ENCODE assay signal across 8 cellular contexts in genomic region chr5:43043400-43043756, GRCh38. TPM values are rescaled to one million over a fixed set of nuclear protein-coding genes. Genes with fewer than 3 reads are reported as not detected.
A peak's percentile ranks its signal among the peaks of the same experiment; 100 is the strongest.
DNase-seq lines count a peak whose midpoint lies in the region; ATAC-seq, FAIRE-seq and TF ChIP-seq lines count a peak whose summit lies in the region.

No MANE protein-coding gene starts in this region.

- no peak for TF ChIP-seq EP300 in A549 (IDR thresholded peaks at IDR 0.05)

- TF ChIP-seq RAD21 in A549 (conservative IDR thresholded peaks at IDR 0.05 in 1 of 2, IDR thresholded peaks at IDR 0.05 in 1 of 2): no peak; a peak in 1 of 5 replicates

- in situ Hi-C loops in mammary epithelial cell (cut with MboI; ENCODE audit: low sequenced_read_pairs in 2 of 2): loop anchor here in 1 of 2 donors (25.0 kb wide), 1 partner anchor 131 kb away; no protein-coding TSS in a partner anchor

- dilution Hi-C loops in mammary epithelial cell (cut with HindIII; ENCODE audit: low sequenced_read_pairs): no loop called here

- H2AFZ ChIP-seq in mammary epithelial cell (ENCODE audit: low read depth, low read length): peak overlapping the region; percentile 91

- H3K4me3 ChIP-seq in A549: peak overlapping the region; percentile 50
- peak overlapping the region; percentile 43 for H3K4me3 ChIP-seq in HL-60 (replicated peaks; ENCODE audit: insufficient read depth, low read length)
- H3K4me3 ChIP-seq in mammary epithelial cell (replicated peaks in 1 of 3; ENCODE audit: insufficient read depth in 1 of 3, low read depth in 2 of 3, low read length in 3 of 3): peak overlapping the region; percentile 58 to 65 (median 59)
- H3K4me3 ChIP-seq in mucosa of descending colon: peak overlapping the region; percentile 26

- peak overlapping the region; percentile 81 for H3K9ac ChIP-seq in mammary epithelial cell (ENCODE audit: insufficient read depth, low read length)

- CTCF ChIA-PET in A549 (lab: Yijun Ruan, JAX) (interaction anchor here (0.8 to 3.2 kb wide), 13 partner anchors 10 to 268 kb away, joined by 3 to 72 read pairs (median 11); no protein-coding TSS in a partner anchor), mammary epithelial cell (lab: Charles Lee; ENCODE audit: low non-redundant PET) (no interaction called here)

- H3K27me3 ChIP-seq in HL-60 (ENCODE audit: insufficient read depth, poor library complexity, severe bottlenecking) (no peaks in the 10 kb centered on the region), mammary epithelial cell (ENCODE audit: insufficient read depth, low read length) (no peaks in the 10 kb centered on the region)

- H4K20me1 ChIP-seq in mammary epithelial cell (ENCODE audit: insufficient read depth, low read length): no peaks in the 10 kb centered on the region

- H3K79me2 ChIP-seq in mammary epithelial cell (ENCODE audit: insufficient read depth, low read length): peaks cover 47% of the 10 kb centered on the region

- TF ChIP-seq POLR2A in A549 (IDR thresholded peaks at IDR 0.05; ENCODE audit: low read length): no peak

- peak in 1 of 2 experiments; percentile 1; a peak in 1 of 6 replicates for ATAC-seq in A549
- ATAC-seq in mucosa of descending colon: no peak
- ATAC-seq in GM18909 (IDR thresholded peaks at IDR 0.05; ENCODE audit: poor library complexity, unreplicated experiment): no peak
- no peak for ATAC-seq in GM19467 (IDR thresholded peaks at IDR 0.05; ENCODE audit: unreplicated experiment)

- intact Hi-C loops in mammary epithelial cell (cut with micrococcal nuclease) (loop anchor here (2.0 kb wide), 1 partner anchor 59 kb away; no protein-coding TSS in a partner anchor), mucosa of descending colon (cut with DNase I, micrococcal nuclease) (loop anchor here in 1 of 2 donors (5.0 kb wide), 1 partner anchor 46 kb away; no protein-coding TSS in a partner anchor)

- H3K9me3 ChIP-seq in A549 (no peaks in the 10 kb centered on the region), mammary epithelial cell (replicated peaks; ENCODE audit: insufficient read depth, low read length) (peaks cover 16% of the 10 kb centered on the region), mucosa of descending colon (no peaks in the 10 kb centered on the region)

- H3K36me3 ChIP-seq in mammary epithelial cell (ENCODE audit: insufficient read depth, low read length): no peaks in the 10 kb centered on the region
- H3K36me3 ChIP-seq in mucosa of descending colon (ENCODE audit: low read depth): no peaks in the 10 kb centered on the region

- H3K27ac ChIP-seq in A549 (peak overlapping the region; percentile 85 to 93), HL-60 (replicated peaks) (peak overlapping the region; percentile 100), mammary epithelial cell (ENCODE audit: insufficient read depth, low read depth, low read length) (peak overlapping the region; percentile 77)

- FAIRE-seq in A549 (lab: Jason Lieb, UNC): no peak

- no TSS peak for BruUV-seq in mammary epithelial cell (replicated peaks; lab: Mats Ljungman, UMichigan)

- POLR2A ChIA-PET in A549 (lab: Yijun Ruan, JAX): interaction anchor here (1.4 to 3.2 kb wide), 6 partner anchors 18 to 135 kb away, joined by 3 to 53 read pairs (median 12); partner anchors contain the start of gene ZNF131

- peaks cover 6% of the 10 kb centered on the region; the same call in 2 of the 3 replicates for H3K4me1 ChIP-seq in A549
- H3K4me1 ChIP-seq in mammary epithelial cell (ENCODE audit: insufficient read depth, low read length): peaks cover 5% of the 10 kb centered on the region
- H3K4me1 ChIP-seq in mucosa of descending colon (ENCODE audit: low read depth): peaks cover 26% of the 10 kb centered on the region

- TF ChIP-seq CTCF in A549 (IDR thresholded peaks at IDR 0.05) (no peak), HL-60 (IDR thresholded peaks at IDR 0.05; ENCODE audit: insufficient read depth, low read length) (no peak), mammary epithelial cell (conservative IDR thresholded peaks at IDR 0.05 in 1 of 2, IDR thresholded peaks at IDR 0.05 in 1 of 2; ENCODE audit: extremely low read depth in 1 of 2, insufficient read depth in 1 of 2, low read depth in 1 of 2, low read length in 2 of 2) (no peak), mucosa of descending colon (IDR thresholded peaks at IDR 0.05) (no peak)

- DNase-seq in A549 (ENCODE audit: low read depth in 1 of 2, low spot score in 1 of 2) (no peak), HL-60 (ENCODE audit: low read depth in 1 of 2, low spot score in 1 of 2) (no peak), mammary epithelial cell (no peak), mucosa of descending colon (no peak), D341Med (ENCODE audit: low spot score) (no peak)
- DNase-seq in central memory CD4-positive, alpha-beta T cell: no peak

- 8% methylated on average over 7 of the region's 7 CpGs for WGBS in A549 (ENCODE audit: missing lambda C conversion rate)
- WGBS in mammary epithelial cell (ENCODE audit: low coverage, missing lambda C conversion rate): 33% methylated on average over 7 of the region's 7 CpGs

- peak overlapping the region; percentile 97 for H3K4me2 ChIP-seq in A549
- peak overlapping the region; percentile 94 for H3K4me2 ChIP-seq in mammary epithelial cell (ENCODE audit: insufficient read depth, low read depth, low read length)

TF ChIP-seq in A549, 52 proteins besides CTCF, POLR2A, EP300 and RAD21:
- TF ChIP-seq BHLHE40 (IDR thresholded peaks at IDR 0.05; ENCODE audit: low read depth, low read length): no peak
- TF ChIP-seq KDM1A (IDR thresholded peaks at IDR 0.05; ENCODE audit: low read depth): no peak
- no peak for TF ChIP-seq FOSL2 (IDR thresholded peaks at IDR 0.05)
- no peak for TF ChIP-seq FOSL2 (CRISPR knock-in tag; IDR thresholded peaks at IDR 0.05)
- TF ChIP-seq EHF (CRISPR knock-in tag; IDR thresholded peaks at IDR 0.05): no peak
- TF ChIP-seq PHF8 (IDR thresholded peaks at IDR 0.05; ENCODE audit: borderline replicate concordance, low read depth): no peak
- TF ChIP-seq HOXB5 (CRISPR knock-in tag; IDR thresholded peaks at IDR 0.05): no peak
- no peak for TF ChIP-seq MYC (IDR thresholded peaks at IDR 0.05; ENCODE audit: borderline replicate concordance, low read length)
- TF ChIP-seq SMC3 (IDR thresholded peaks at IDR 0.05): no peak
- TF ChIP-seq BCL3 (IDR thresholded peaks at IDR 0.05): no peak
- TF ChIP-seq EHMT2 (IDR thresholded peaks at IDR 0.05; ENCODE audit: low read depth): no peak
- no peak for TF ChIP-seq NFE2L2 (conservative IDR thresholded peaks at IDR 0.05; ENCODE audit: low read length)
- no peak for TF ChIP-seq GATA3 (IDR thresholded peaks at IDR 0.05; ENCODE audit: borderline replicate concordance)
- TF ChIP-seq SREBF2 (IDR thresholded peaks at IDR 0.05): no peak
- TF ChIP-seq JUN (IDR thresholded peaks at IDR 0.05): no peak

RNA-seq across cellular contexts. Expression of gene ANXA2R, which starts 3.3 kb away (rescaled TPM):
- polyA plus RNA-seq in A549 (2011; rRNA removed) (1.7 and 1.8 TPM in 2 replicates), A549 (2017; fragmentation: RNase III; extraction: RNeasy Plus Mini Kit Qiagen cat#74134 plus additional on column Dnase treatment) (1.7 to 2.1 TPM (median 2.1 TPM) in 3 replicates), mammary epithelial cell (0.07 TPM)
- 2.4 and 2.7 TPM in 2 replicates for polyA plus RNA-seq in A549 (2012; cell fraction: cytosol; rRNA removed)
- 3.3 and 3.7 TPM in 2 replicates for polyA plus RNA-seq in A549 (2012; cell fraction: nucleus; rRNA removed)
- polyA minus RNA-seq in A549 (2011; rRNA and poly(A)+ RNA removed): 3.2 and 3.8 TPM in 2 replicates
- total RNA-seq in mammary epithelial cell (1 to 10 TPM; 2.2 TPM), mucosa of descending colon (1 to 10 TPM; 1.3 to 2.3 (median 1.8) TPM)
- not detected for polyA minus RNA-seq in mammary epithelial cell
